In genomic region chr1:232596666-232597303, GRCh38 we compare ENCODE assay signal across 13 cellular contexts. TPM values are rescaled to one million over a fixed set of nuclear protein-coding genes. Genes with fewer than 3 reads are reported as not detected.
DNase-seq lines count a peak whose midpoint lies in the region; ATAC-seq and TF ChIP-seq lines count a peak whose summit lies in the region.
"Had no signal": no experiment of that assay in that cellular context is flagged by ENCODE, and none has a peak within 500 bp of the region (broad histone marks: within the 10 kb centered on the region; RNA-seq: fewer than 3 reads in every experiment).

No MANE protein-coding gene starts in this region.

- DNase-seq in heart left ventricle (no peak), cardiac septum (ENCODE audit: low spot score) (no peak), OCI-LY7 (ENCODE audit: low spot score) (peak; percentile 62), body of pancreas (no peak)
- no peak for DNase-seq in stimulated activated naive B cell treated with anti-CD40 and anti-IgM and Interleukin-4, amounts not matched to agents 10 μg/mL and 1 μg/mL and 100 μg/mL, for 72 hours
- DNase-seq in stimulated activated CD4-positive, alpha-beta T cell treated with anti-CD3 and anti-CD28 coated beads, Interleukin-15, amount 100 ng/mL, for 24 hours: no peak
- DNase-seq: Caco-2, immature natural killer cell, NCI-H2107 had no signal

- no peaks in the 10 kb centered on the region for H3K27me3 ChIP-seq in heart left ventricle
- H3K27me3 ChIP-seq in body of pancreas: no peaks in the 10 kb centered on the region
- H3K27me3 ChIP-seq: ovary had no signal

- BruUV-seq in OCI-LY7 (replicated peaks; lab: Mats Ljungman, UMichigan): no TSS peak

- no peaks in the 10 kb centered on the region for H3K9me2 ChIP-seq in OCI-LY7 (ENCODE audit: insufficient read depth, low read length)

- peaks cover 4 to 7% of the 10 kb centered on the region in 2 donors for H3K9me3 Mint-ChIP-seq in stimulated activated naive B cell treated with anti-CD40 and anti-IgM and Interleukin-4, amounts not matched to agents 10 μg/mL and 1 μg/mL and 100 μg/mL, for 72 hours
- H3K9me3 Mint-ChIP-seq: immature natural killer cell had no signal

- no peak for TF ChIP-seq POLR2A in heart left ventricle (IDR thresholded peaks at IDR 0.05)
- no peak for TF ChIP-seq POLR2A in body of pancreas (IDR thresholded peaks at IDR 0.05)

- intact Hi-C loops in heart left ventricle (cut with DNase I): no loop called here
- intact Hi-C loops in cardiac septum (cut with DNase I): no loop called here
- intact Hi-C loops in OCI-LY7 (cut with micrococcal nuclease; ENCODE audit: unreplicated experiment): no loop called here
- intact Hi-C loops in body of pancreas (cut with DNase I): no loop called here

- POLR2A ChIA-PET in OCI-LY7 (lab: Charles Lee): interaction anchor here (0.7 to 8.1 kb wide), 10 partner anchors 11 to 73 kb away, joined by 3 to 115 read pairs (median 8); no protein-coding TSS in a partner anchor

- H3K9me3 ChIP-seq in heart left ventricle (no peaks in the 10 kb centered on the region), OCI-LY7 (ENCODE audit: low read length) (no peaks in the 10 kb centered on the region), body of pancreas (no peaks in the 10 kb centered on the region)
- H3K9me3 ChIP-seq: Caco-2, ovary had no signal

- peaks cover 0 to 86% (median 56%) of the 10 kb centered on the region in 12 donors for H3K4me1 ChIP-seq in heart left ventricle
- H3K4me1 ChIP-seq in OCI-LY7 (ENCODE audit: insufficient read depth, low read length, poor library complexity, severe bottlenecking): peaks cover 95% of the 10 kb centered on the region
- H3K4me1 ChIP-seq in body of pancreas: peaks cover 5% of the 10 kb centered on the region

- 59 to 66% (median 62%) methylated on average over 8 of the region's 8 CpGs for WGBS in heart left ventricle, 4 donors
- WGBS in body of pancreas, 2 donors: 55 to 59% methylated on average over 8 of the region's 8 CpGs

- peak overlapping the region; percentile 52; the same call in 1 of the 2 replicates for H2AFZ ChIP-seq in OCI-LY7 (ENCODE audit: low read length)

- H3K27ac ChIP-seq in heart left ventricle: peak overlapping the region in 7 of 12 donors; percentile 12 to 72 (median 59)
- peak overlapping the region; percentile 79 for H3K27ac ChIP-seq in OCI-LY7 (ENCODE audit: low read depth, low read length, poor library complexity, severe bottlenecking)
- no peak overlapping the region for H3K27ac ChIP-seq in body of pancreas
- H3K27ac ChIP-seq: ovary had no signal

- H3K36me3 ChIP-seq in heart left ventricle (no peaks in the 10 kb centered on the region), OCI-LY7 (ENCODE audit: insufficient read depth, low read length) (no peaks in the 10 kb centered on the region), body of pancreas (replicated peaks in 1 of 2; ENCODE audit: insufficient read depth in 1 of 2, low read depth in 2 of 2) (no peaks in the 10 kb centered on the region)
- H3K36me3 ChIP-seq: ovary had no signal

- no peak for TF ChIP-seq CTCF in heart left ventricle (IDR thresholded peaks at IDR 0.05)
- no peak for TF ChIP-seq CTCF in OCI-LY7 (conservative IDR thresholded peaks at IDR 0.05; ENCODE audit: low read length)
- no peak for TF ChIP-seq CTCF in body of pancreas (IDR thresholded peaks at IDR 0.05)

- H3K4me3 Mint-ChIP-seq in stimulated activated naive B cell treated with anti-CD40 and anti-IgM and Interleukin-4, amounts not matched to agents 10 μg/mL and 1 μg/mL and 100 μg/mL, for 72 hours: peak overlapping the region; percentile 23 to 46
- H3K4me3 Mint-ChIP-seq: activated naive CD8-positive, alpha-beta T cell; immature natural killer cell had no signal

- peak overlapping the region; percentile 14 for H3K27ac Mint-ChIP-seq in stimulated activated naive B cell treated with anti-CD40 and anti-IgM and Interleukin-4, amounts not matched to agents 10 μg/mL and 1 μg/mL and 100 μg/mL, for 72 hours
- H3K27ac Mint-ChIP-seq: activated naive CD8-positive, alpha-beta T cell had no signal

- CTCF ChIA-PET in OCI-LY7 (lab: Charles Lee; ENCODE audit: unreplicated experiment): no interaction called here

- no peaks in the 10 kb centered on the region for H3K27me3 Mint-ChIP-seq in stimulated activated naive B cell treated with anti-CD40 and anti-IgM and Interleukin-4, amounts not matched to agents 10 μg/mL and 1 μg/mL and 100 μg/mL, for 72 hours
- H3K27me3 Mint-ChIP-seq: activated naive CD8-positive, alpha-beta T cell had no signal

- peak in 1 of 4 donors; percentile 11 for ATAC-seq in heart left ventricle
- peak; percentile 48 for ATAC-seq in HG02610 (IDR thresholded peaks at IDR 0.05; ENCODE audit: unreplicated experiment)
- ATAC-seq in stimulated activated naive B cell treated with anti-CD40 and anti-IgM and Interleukin-4, amounts not matched to agents 10 μg/mL and 1 μg/mL and 100 μg/mL, for 72 hours (replicated peaks): peak; percentile 88 to 90
- no peak for ATAC-seq in body of pancreas
- no peak for ATAC-seq in activated CD4-positive, CD25-positive, alpha-beta regulatory T cell treated with anti-CD3 and anti-CD28 coated beads, Interleukin-2, amount 50 U/mL, for 24 hours

- peak overlapping the region; percentile 82 for H3K4me2 ChIP-seq in OCI-LY7 (ENCODE audit: low read length)

- H3K4me3 ChIP-seq in heart left ventricle (no peak overlapping the region), OCI-LY7 (ENCODE audit: low read depth, low read length, poor library complexity, severe bottlenecking) (peak overlapping the region; percentile 52), body of pancreas (no peak overlapping the region)
- H3K4me3 ChIP-seq: ovary had no signal

- H3K4me1 Mint-ChIP-seq in stimulated activated naive B cell treated with anti-CD40 and anti-IgM and Interleukin-4, amounts not matched to agents 10 μg/mL and 1 μg/mL and 100 μg/mL, for 72 hours: peaks cover 19 to 27% of the 10 kb centered on the region in 2 donors

- H3K36me3 Mint-ChIP-seq in stimulated activated naive B cell treated with anti-CD40 and anti-IgM and Interleukin-4, amounts not matched to agents 10 μg/mL and 1 μg/mL and 100 μg/mL, for 72 hours: peaks cover 3 to 5% of the 10 kb centered on the region in 2 donors
- H3K36me3 Mint-ChIP-seq: activated naive CD8-positive, alpha-beta T cell had no signal

- peaks cover 17% of the 10 kb centered on the region; the same call in 1 of the 2 replicates for H3K79me2 ChIP-seq in OCI-LY7 (ENCODE audit: insufficient read depth, low read depth, low read length)

- H4K20me1 ChIP-seq in OCI-LY7 (ENCODE audit: insufficient read depth, low read length): 0 out of 2 replicates have a peak, but pooled peaks cover 6% of the 10 kb centered on the region

RNA-seq across cellular contexts. Expression of gene SIPA1L2, which starts 33.1 kb away (rescaled TPM):
- total RNA-seq in heart left ventricle: 100 to 1,000 TPM in 5 of 9 donors, 10 to 100 TPM in 4; 70.8 to 148 (median 102) TPM
- 100 to 1,000 TPM in 1 of 2 donors, 10 to 100 TPM in 1; 18.1 to 103 TPM for polyA plus RNA-seq in heart left ventricle
- 98.7 TPM for total RNA-seq in cardiac septum
- total RNA-seq in OCI-LY7 (2014; rRNA removed; shearing (Covaris generic)): 13.5 and 16.0 TPM in 2 replicates
- total RNA-seq in OCI-LY7 (2022): 6.2 and 7.8 TPM in 2 replicates
- 1 to 10 TPM; 5.6 to 8.6 TPM for total RNA-seq in body of pancreas

Comparison
In these comparisons a context has a peak if more than half of its experiments do, and no peak if none do; other contexts are left out.
1. ATAC-seq: peak in HG02610 (single experiment) and stimulated activated naive B cell treated with anti-CD40 and anti-IgM and Interleukin-4, amounts not matched to agents 10 μg/mL and 1 μg/mL and 100 μg/mL, for 72 hours (2 of 2); none in body of pancreas (single experiment) and activated CD4-positive, CD25-positive, alpha-beta regulatory T cell treated with anti-CD3 and anti-CD28 coated beads, Interleukin-2, amount 50 U/mL, for 24 hours (0 of 2).
2. H3K27ac ChIP-seq: peak in heart left ventricle (7 of 12) and OCI-LY7 (single experiment); none in body of pancreas (0 of 4).